In the genomic region with DNA sequence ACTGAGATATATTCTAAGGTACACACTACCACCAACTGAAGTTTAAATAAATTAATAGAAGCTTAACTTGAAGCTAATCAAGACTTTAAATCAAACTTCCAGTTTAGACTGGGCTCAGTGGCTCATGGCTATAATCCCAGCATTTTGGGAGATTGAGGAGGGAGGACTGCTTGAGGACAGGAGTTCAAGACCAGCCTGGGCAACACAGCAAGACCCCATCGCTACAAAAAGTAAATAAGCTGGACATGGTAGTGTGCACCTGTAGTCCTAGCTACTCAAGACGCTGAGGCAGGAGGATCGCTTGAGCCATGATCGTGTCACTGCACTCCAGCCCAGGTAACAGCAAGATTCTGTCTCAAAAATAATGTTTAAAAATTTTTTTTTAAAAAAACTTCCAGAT, we compare ENCODE assay signal across 29 cellular contexts.
"Had no signal": no experiment of that assay in that cellular context is flagged by ENCODE, and none has a peak within 500 bp of the region (broad histone marks: within the 10 kb centered on the region; RNA-seq: fewer than 3 reads in every experiment).

No MANE protein-coding gene starts in this region.

- H3K27ac Mint-ChIP-seq: activated CD8-positive, alpha-beta T cell treated with anti-CD3 and anti-CD28 coated beads for 36 hours; activated naive CD8-positive, alpha-beta T cell; activated T-helper 17 cell treated with anti-CD3 and anti-CD28 coated beads, Interleukin-2, amount 50 U/mL, for 72 hours; dendritic cell treated with granulocyte-macrophage colony-stimulating factor and Interleukin-4, amounts not matched to agents 40 ng/mL and 50 ng/mL, for 4 days; endodermal cell had no signal

- ATAC-seq: activated CD8-positive, alpha-beta T cell treated with anti-CD3 and anti-CD28 coated beads for 36 hours; activated T-cell treated with anti-CD3 and anti-CD28 coated beads, Interleukin-2, amount 50 U/mL, for 4 hours; activated T-helper 17 cell treated with anti-CD3 and anti-CD28 coated beads, Interleukin-2, amount 50 U/mL, for 72 hours; esophagus mucosa had no signal

- H3K9me3 Mint-ChIP-seq: activated CD8-positive, alpha-beta T cell treated with anti-CD3 and anti-CD28 coated beads for 36 hours; activated T-cell treated with anti-CD3 and anti-CD28 coated beads, Interleukin-2, amount 50 U/mL, for 4 hours; activated T-helper 17 cell treated with anti-CD3 and anti-CD28 coated beads, Interleukin-2, amount 50 U/mL, for 72 hours; central memory CD8-positive, alpha-beta T cell; dendritic cell treated with granulocyte-macrophage colony-stimulating factor and Interleukin-4, amounts not matched to agents 40 ng/mL and 50 ng/mL, for 4 days; endodermal cell had no signal

- FAIRE-seq: astrocyte, bronchial epithelial cell, frontal cortex had no signal

- H3K27me3 Mint-ChIP-seq: activated CD8-positive, alpha-beta T cell treated with anti-CD3 and anti-CD28 coated beads for 36 hours; activated naive CD8-positive, alpha-beta T cell; activated T-helper 17 cell treated with anti-CD3 and anti-CD28 coated beads, Interleukin-2, amount 50 U/mL, for 72 hours; central memory CD8-positive, alpha-beta T cell; dendritic cell treated with granulocyte-macrophage colony-stimulating factor and Interleukin-4, amounts not matched to agents 40 ng/mL and 50 ng/mL, for 4 days had no signal

- H3K4me3 Mint-ChIP-seq: activated CD8-positive, alpha-beta T cell treated with anti-CD3 and anti-CD28 coated beads for 36 hours; activated naive CD8-positive, alpha-beta T cell; activated T-cell treated with anti-CD3 and anti-CD28 coated beads, Interleukin-2, amount 50 U/mL, for 4 hours; activated T-helper 17 cell treated with anti-CD3 and anti-CD28 coated beads, Interleukin-2, amount 50 U/mL, for 72 hours; central memory CD8-positive, alpha-beta T cell; dendritic cell treated with granulocyte-macrophage colony-stimulating factor and Interleukin-4, amounts not matched to agents 40 ng/mL and 50 ng/mL, for 4 days; endodermal cell had no signal

- H3K27ac ChIP-seq: brain microvascular endothelial cell, coronary artery, dorsolateral prefrontal cortex had no signal

- DNase-seq: activated CD4-positive, alpha-beta T cell treated with anti-CD3 and anti-CD28 coated beads for 1 hour; activated CD4-positive, alpha-beta T cell treated with anti-CD3 and anti-CD28 coated beads for 4 hours; activated CD4-positive, alpha-beta T cell treated with anti-CD3 and anti-CD28 coated beads, Interleukin-2, amount 50 U/mL, for 1 hour; activated CD4-positive, alpha-beta T cell treated with anti-CD3 and anti-CD28 coated beads, Interleukin-2, amount 50 U/mL, for 48 hours; activated CD8-positive, alpha-beta memory T cell treated with anti-CD3 and anti-CD28 coated beads for 24 hours; activated CD8-positive, alpha-beta T cell treated with anti-CD3 and anti-CD28 coated beads for 36 hours; activated effector memory CD4-positive, alpha-beta T cell treated with Interleukin-2 at 50 U/mL for 16 hours; activated gamma-delta T cell treated with Interleukin-2 at 50 U/mL for 16 hours; activated naive CD4-positive, alpha-beta T cell treated with anti-CD3 and anti-CD28 coated beads, Interleukin-2, amount 50 U/mL, for 16 hours; activated naive CD4-positive, alpha-beta T cell treated with Interleukin-2 at 50 U/mL for 16 hours; activated T-cell treated with anti-CD3 and anti-CD28 coated beads, Interleukin-2, amount 50 U/mL, for 4 hours; amniotic stem cell; anterior cingulate cortex; brain microvascular endothelial cell; dorsolateral prefrontal cortex; effector memory CD4-positive, alpha-beta T cell; endodermal cell; foreskin fibroblast; glutamatergic neuron; T-helper 2 cell had no signal

- H3K27me3 ChIP-seq: brain microvascular endothelial cell, dorsolateral prefrontal cortex had no signal

- H3K36me3 ChIP-seq: brain microvascular endothelial cell had no signal

- H3K4me3 ChIP-seq: coronary artery, dorsolateral prefrontal cortex had no signal
